15 cellular contexts compared by ENCODE assay signal in genomic region chr14:73427516-73428264, GRCh38. TPM values are rescaled to one million over a fixed set of nuclear protein-coding genes. Genes with fewer than 3 reads are reported as not detected.
DNase-seq lines count a peak whose midpoint lies in the region; ATAC-seq, FAIRE-seq and TF ChIP-seq lines count a peak whose summit lies in the region.
"Had no signal": no experiment of that assay in that cellular context is flagged by ENCODE, and none has a peak within 500 bp of the region (broad histone marks: within the 10 kb centered on the region; RNA-seq: fewer than 3 reads in every experiment).

No MANE protein-coding gene starts in this region.

- no peak overlapping the region for H3K4me3 ChIP-seq in HEK293 (ENCODE audit: low read depth, low read length)
- peak overlapping the region; percentile 11 for H3K4me3 ChIP-seq in astrocyte (ENCODE audit: insufficient read depth, low read depth, low read length)
- no peak overlapping the region for H3K4me3 ChIP-seq in HepG2 (replicated peaks in 1 of 3; ENCODE audit: insufficient read depth in 1 of 3, low read depth in 2 of 3, low read length in 3 of 3)
- no peak overlapping the region for H3K4me3 ChIP-seq in spleen
- H3K4me3 ChIP-seq in aorta (ENCODE audit: low read length in 2 of 2): no peak overlapping the region
- H3K4me3 ChIP-seq: breast epithelium, prostate gland had no signal

- TF ChIP-seq EP300 in HepG2 (IDR thresholded peaks at IDR 0.05; ENCODE audit: low read depth in 2 of 2, low read length in 2 of 2) (no peak), HepG2 (CRISPR knock-in tag; IDR thresholded peaks at IDR 0.05; ENCODE audit: borderline replicate concordance) (no peak)

- CTCF ChIA-PET in HEK293 (lab: Yijun Ruan, JAX) (no interaction called here), HepG2 (lab: Yijun Ruan, JAX; ENCODE audit: low intra/inter-chr PET ratio, low total read pairs) (no interaction called here)

- H4K20me1 ChIP-seq in astrocyte (ENCODE audit: insufficient read depth, low read length) (peaks cover 66% of the 10 kb centered on the region), HepG2 (ENCODE audit: insufficient read depth, low read length) (peaks cover 7% of the 10 kb centered on the region; the same call in 1 of the 2 replicates)

- peak overlapping the region; percentile 54 for H3K27ac Mint-ChIP-seq in astrocyte (ENCODE audit: unreplicated experiment)
- H3K27ac Mint-ChIP-seq: T-helper 1 cell treated with Interleukin-12 subunit alpha and Interleukin-12 subunit beta and Interleukin-4 antibody, amounts not matched to agents 30 μg/mL and 1 μg/mL, for 36 hours had no signal

- no peak overlapping the region for H3K27ac ChIP-seq in HEK293 (ENCODE audit: extremely low read depth, low read depth, low read length)
- peak overlapping the region; percentile 53 for H3K27ac ChIP-seq in astrocyte (ENCODE audit: low read depth, low read length)
- peak overlapping the region; percentile 79 for H3K27ac ChIP-seq in HepG2 (ENCODE audit: extremely low read length, insufficient read depth, low read length)
- H3K27ac ChIP-seq in spleen: peak overlapping the region; percentile 24 to 63 (median 43)
- no peak overlapping the region for H3K27ac ChIP-seq in aorta (ENCODE audit: low read depth in 1 of 2, low read length in 2 of 2)
- H3K27ac ChIP-seq: prostate gland had no signal

- no peak for ATAC-seq in HepG2
- ATAC-seq in aorta (ENCODE audit: low FRiP score): no peak

- no peaks in the 10 kb centered on the region for H3K27me3 Mint-ChIP-seq in astrocyte (ENCODE audit: low read depth, unreplicated experiment)

- no peaks in the 10 kb centered on the region for H3K27me3 ChIP-seq in astrocyte (ENCODE audit: insufficient read depth, low read length)
- H3K27me3 ChIP-seq in HepG2 (ENCODE audit: control insufficient read depth in 1 of 2, insufficient read depth in 2 of 2, low read length in 2 of 2): no peaks in the 10 kb centered on the region
- no peaks in the 10 kb centered on the region for H3K27me3 ChIP-seq in spleen (replicated peaks in 1 of 7)
- H3K27me3 ChIP-seq in aorta (ENCODE audit: control insufficient read depth in 1 of 2, insufficient read depth in 2 of 2, low read length in 1 of 2): no peaks in the 10 kb centered on the region
- H3K27me3 ChIP-seq: breast epithelium had no signal

- TSS peak; percentile 44 for BruUV-seq in HepG2 (replicated peaks; lab: Mats Ljungman, UMichigan)

- DNase-seq in astrocyte (ENCODE audit: low read depth): no peak
- no peak for DNase-seq in HepG2 (ENCODE audit: low spot score)
- no peak for DNase-seq in spleen
- DNase-seq in aorta: no peak
- DNase-seq in islet precursor cell: no peak
- DNase-seq in NOMO-1 treated with dmso at 0.1 percent for 144 hours (lab: John Stamatoyannopoulos, UW; ENCODE audit: unreplicated experiment): no peak
- no peak for DNase-seq in NCI-H2171 treated with DMSO at 0.1 percent for 48 hours (lab: John Stamatoyannopoulos, UW)
- DNase-seq: activated effector memory CD4-positive, alpha-beta T cell treated with Interleukin-2 at 50 U/mL for 16 hours; NCI-H2227 treated with DMSO at 0.1 percent for 48 hours had no signal

- no peak for TF ChIP-seq CTCF in HEK293 (tag by site-specific recombination; IDR thresholded peaks at IDR 0.05)
- TF ChIP-seq CTCF in astrocyte (IDR thresholded peaks at IDR 0.05; ENCODE audit: insufficient read depth, low read depth, low read length): no peak
- no peak for TF ChIP-seq CTCF in HepG2 (CRISPR knock-in tag; IDR thresholded peaks at IDR 0.05)
- TF ChIP-seq CTCF in spleen (IDR thresholded peaks at IDR 0.05 in 8 of 11, conservative IDR thresholded peaks at IDR 0.05 in 3 of 11): no peak

- no peak for TF ChIP-seq RAD21 in HepG2 (CRISPR knock-in tag; IDR thresholded peaks at IDR 0.05)

- H2AFZ ChIP-seq in astrocyte (ENCODE audit: low read depth, low read length): no peak overlapping the region
- H2AFZ ChIP-seq in HepG2 (ENCODE audit: low read length): no peak overlapping the region

- H3K9ac ChIP-seq in astrocyte (ENCODE audit: low read length) (peak overlapping the region; percentile 28), HepG2 (ENCODE audit: insufficient read depth, low read depth, low read length) (no peak overlapping the region)

- no peaks in the 10 kb centered on the region for H3K9me3 Mint-ChIP-seq in astrocyte (ENCODE audit: unreplicated experiment)
- H3K9me3 Mint-ChIP-seq: T-helper 1 cell treated with Interleukin-12 subunit alpha and Interleukin-12 subunit beta and Interleukin-4 antibody, amounts not matched to agents 30 μg/mL and 1 μg/mL, for 36 hours had no signal

- WGBS in HepG2 (ENCODE audit: low lambda C conversion rate): 98% methylated on average over 4 of the region's 4 CpGs
- 84 to 91% (median 88%) methylated on average over 4 of the region's 4 CpGs for WGBS in spleen, 5 donors
- WGBS in aorta, 2 donors: 68 to 74% methylated on average over 4 of the region's 4 CpGs

- peaks cover 98% of the 10 kb centered on the region for H3K79me2 ChIP-seq in astrocyte (ENCODE audit: insufficient read depth, low read length)
- peaks cover 56% of the 10 kb centered on the region for H3K79me2 ChIP-seq in HepG2 (ENCODE audit: insufficient read depth, low read length)

- H3K9me3 ChIP-seq in HEK293 (ENCODE audit: control insufficient read depth, insufficient read depth, low read depth, low read length) (no peaks in the 10 kb centered on the region), astrocyte (ENCODE audit: insufficient read depth, low read depth, low read length) (no peaks in the 10 kb centered on the region), HepG2 (ENCODE audit: low read length) (no peaks in the 10 kb centered on the region), spleen (no peaks in the 10 kb centered on the region), aorta (ENCODE audit: control insufficient read depth, low read length) (no peaks in the 10 kb centered on the region)
- H3K9me3 ChIP-seq: breast epithelium, prostate gland had no signal

- peaks cover 10% of the 10 kb centered on the region for H3K4me1 ChIP-seq in HEK293 (ENCODE audit: control insufficient read depth, insufficient read depth, low read length)
- H3K4me1 ChIP-seq in astrocyte (ENCODE audit: insufficient read depth, low read length): peaks cover 7% of the 10 kb centered on the region
- peaks cover 72% of the 10 kb centered on the region for H3K4me1 ChIP-seq in HepG2 (ENCODE audit: insufficient read depth, low read length)
- peaks cover 20 to 79% (median 50%) of the 10 kb centered on the region in 6 donors for H3K4me1 ChIP-seq in spleen
- H3K4me1 ChIP-seq in aorta (ENCODE audit: control insufficient read depth in 1 of 2, insufficient read depth in 2 of 2, low read length in 2 of 2): no peaks in the 10 kb centered on the region
- H3K4me1 ChIP-seq: breast epithelium had no signal

- POLR2A ChIA-PET in HEK293 (lab: Yijun Ruan, JAX): no interaction called here
- POLR2A ChIA-PET in HepG2 (lab: Yijun Ruan, JAX): interaction anchor here (1.0 to 1.7 kb wide), 3 partner anchors 30 to 35 kb away, joined by 5 to 6 read pairs (median 5); partner anchors contain the start of gene NUMB

- in situ Hi-C loops in HepG2 (cut with HindIII; ENCODE audit: extremely low pct_ligation_motif_present, low pct_unique_long_range_greater_than_20kb): no loop called here

- no peak for TF ChIP-seq POLR2A in HepG2 (IDR thresholded peaks at IDR 0.05; ENCODE audit: insufficient read depth in 1 of 2, low read depth in 2 of 2, low read length in 2 of 2)
- no peak for TF ChIP-seq POLR2A in spleen (IDR thresholded peaks at IDR 0.05)

- H3K36me3 ChIP-seq in HEK293 (ENCODE audit: control insufficient read depth in 2 of 2, insufficient read depth in 1 of 2, low read length in 2 of 2) (no peaks in the 10 kb centered on the region; a peak in 1 of 3 replicates), astrocyte (ENCODE audit: insufficient read depth, low read length) (no peaks in the 10 kb centered on the region), HepG2 (replicated peaks in 1 of 2; ENCODE audit: control insufficient read depth in 1 of 2, insufficient read depth in 2 of 2, low read length in 2 of 2) (no peaks in the 10 kb centered on the region), spleen (peaks cover 0 to 14% (median 0%) of the 10 kb centered on the region in 6 donors), aorta (ENCODE audit: control insufficient read depth in 1 of 2, insufficient read depth in 2 of 2, low read length in 1 of 2) (no peaks in the 10 kb centered on the region)
- H3K36me3 ChIP-seq: breast epithelium, prostate gland had no signal

- H3K36me3 Mint-ChIP-seq in astrocyte (ENCODE audit: low read depth, unreplicated experiment): peaks cover 2% of the 10 kb centered on the region

- no peak overlapping the region for H3K4me3 Mint-ChIP-seq in astrocyte (ENCODE audit: unreplicated experiment)
- H3K4me3 Mint-ChIP-seq: T-helper 1 cell treated with Interleukin-12 subunit alpha and Interleukin-12 subunit beta and Interleukin-4 antibody, amounts not matched to agents 30 μg/mL and 1 μg/mL, for 36 hours had no signal

- intact Hi-C loops in HepG2 (cut with micrococcal nuclease; ENCODE audit: unreplicated experiment): no loop called here
- intact Hi-C loops in spleen (cut with DNase I; ENCODE audit: low total_unique reads): no loop called here
- intact Hi-C loops in aorta (cut with DNase I): no loop called here

- peaks cover 13% of the 10 kb centered on the region for H3K4me1 Mint-ChIP-seq in astrocyte (ENCODE audit: low read depth, unreplicated experiment)

- FAIRE-seq in astrocyte (lab: Jason Lieb, UNC): no peak
- no peak for FAIRE-seq in HepG2 (lab: Jason Lieb, UNC)
- FAIRE-seq: GM18507, H54 had no signal

- H3K4me2 ChIP-seq in astrocyte (ENCODE audit: low read length) (peak overlapping the region; percentile 56), HepG2 (ENCODE audit: low read depth, low read length) (peak overlapping the region; percentile 62)

RNA-seq across cellular contexts. Expression of gene NUMB, which starts 30.7 kb away (rescaled TPM):
- 89.2 and 93.9 TPM in 2 replicates for total RNA-seq in astrocyte
- 20.3 and 27.7 TPM in 2 replicates for total RNA-seq in HepG2 (2016; rRNA removed; fragmentation: Illumina TruSeq; extraction: Trizol)
- total RNA-seq in HepG2 (2016; cell fraction: cytosol; rRNA removed; fragmentation: Illumina TruSeq; extraction: Trizol; ENCODE audit: low read depth): 5.7 and 8.8 TPM in 2 replicates
- total RNA-seq in HepG2 (2016; cell fraction: insoluble cytoplasmic fraction; rRNA removed; fragmentation: Illumina TruSeq; extraction: Trizol): 22.2 and 31.9 TPM in 2 replicates
- 14.7 and 15.0 TPM in 2 replicates for total RNA-seq in HepG2 (2016; cell fraction: membrane; rRNA removed; fragmentation: Illumina TruSeq; extraction: Trizol)
- 34.7 and 36.8 TPM in 2 replicates for total RNA-seq in HepG2 (2016; cell fraction: nucleus; rRNA removed; fragmentation: Illumina TruSeq; extraction: Trizol)
- 71.1 and 77.1 TPM in 2 replicates for polyA plus RNA-seq in HepG2 (2011; rRNA removed)
- 46.5 and 51.7 TPM in 2 replicates for polyA plus RNA-seq in HepG2 (2011; cell fraction: cytosol; rRNA removed)
- 87.4 and 94.3 TPM in 2 replicates for polyA plus RNA-seq in HepG2 (2011; cell fraction: nucleus; rRNA removed)
- 32.2 and 36.9 TPM in 2 replicates for polyA plus RNA-seq in HepG2 (2012)
- polyA plus RNA-seq in HepG2 (2016; cell fraction: cytosol; fragmentation: Illumina TruSeq; extraction: Trizol; ENCODE audit: low read depth): 2.7 and 3.2 TPM in 2 replicates
- 41.7 and 43.4 TPM in 2 replicates for polyA plus RNA-seq in HepG2 (2016; cell fraction: insoluble cytoplasmic fraction; fragmentation: Illumina TruSeq; extraction: Trizol; ENCODE audit: low read depth)
- 9.9 and 10.5 TPM in 2 replicates for polyA plus RNA-seq in HepG2 (2016; cell fraction: membrane; fragmentation: Illumina TruSeq; extraction: Trizol; ENCODE audit: low read depth)
- polyA plus RNA-seq in HepG2 (2016; cell fraction: nucleus; fragmentation: Illumina TruSeq; extraction: Trizol; ENCODE audit: insufficient read depth, low read depth): 52.2 and 60.2 TPM in 2 replicates
- polyA minus RNA-seq in HepG2 (2011; rRNA and poly(A)+ RNA removed; ENCODE audit: low replicate concordance): 149 and 174 TPM in 2 replicates
- 41.3 and 51.9 TPM in 2 replicates for polyA minus RNA-seq in HepG2 (2011; cell fraction: cytosol; rRNA and poly(A)+ RNA removed)
- polyA minus RNA-seq in HepG2 (2011; cell fraction: nucleus; rRNA and poly(A)+ RNA removed): 101 and 107 TPM in 2 replicates
- total RNA-seq in spleen: 100 to 1,000 TPM in 4 of 7 donors, 10 to 100 TPM in 3; 78.0 to 165 (median 103) TPM
- 10 to 100 TPM; 19.8 to 30.7 (median 27.5) TPM for polyA plus RNA-seq in spleen
- total RNA-seq in aorta: 10 to 100 TPM; 67.5 to 99.3 TPM
- polyA plus RNA-seq in aorta: 10 to 100 TPM; 27.2 to 33.7 TPM

Comparison
In these comparisons a context has a peak if more than half of its experiments do, and no peak if none do; other contexts are left out.
1. H3K27ac ChIP-seq: peak in astrocyte (single experiment), HepG2 (single experiment) and spleen (8 of 8); none in HEK293 (single experiment) and aorta (0 of 2).